ENCODE assay signal across 11 cellular contexts in genomic region chr16:75246504-75247205, GRCh38. TPM values are rescaled to one million over a fixed set of nuclear protein-coding genes. Genes with fewer than 3 reads are reported as not detected.
DNase-seq lines count a peak whose midpoint lies in the region; ATAC-seq and TF ChIP-seq lines count a peak whose summit lies in the region.
"Had no signal": no experiment of that assay in that cellular context is flagged by ENCODE, and none has a peak within 500 bp of the region (broad histone marks: within the 10 kb centered on the region; RNA-seq: fewer than 3 reads in every experiment).

No MANE protein-coding gene starts in this region.

- H3K9me3 ChIP-seq in NT2/D1 (ENCODE audit: insufficient read depth, low read length): no peaks in the 10 kb centered on the region
- H3K9me3 ChIP-seq in mesodermal cell (ENCODE audit: control insufficient read depth, low read length): no peaks in the 10 kb centered on the region
- H3K9me3 ChIP-seq: ovary had no signal

- H3K36me3 ChIP-seq in NT2/D1 (ENCODE audit: insufficient read depth, insufficient read length, low read length) (peaks cover 69% of the 10 kb centered on the region), mesodermal cell (ENCODE audit: control insufficient read depth, insufficient read depth, low read length) (peaks cover 75% of the 10 kb centered on the region), H7 (replicated peaks; ENCODE audit: control insufficient read depth, insufficient read depth, low read length) (peaks cover 11% of the 10 kb centered on the region)
- H3K36me3 ChIP-seq: ovary had no signal

- DNase-seq in NT2/D1 (ENCODE audit: low read depth, low spot score) (no peak), dorsolateral prefrontal cortex (peak in 1 of 10 donors; percentile 45), GM20000 (ENCODE audit: low spot score) (no peak), H7 (no peak), D341Med (ENCODE audit: low spot score) (no peak)
- DNase-seq: activated CD4-positive, alpha-beta T cell treated with anti-CD3 and anti-CD28 coated beads for 4 hours; activated naive CD8-positive, alpha-beta T cell treated with anti-CD3 and anti-CD28 coated beads, Interleukin-2, amount 10 ng/mL, durations not matched to agents 7 days and 5 days had no signal

- H3K4me3 ChIP-seq in NT2/D1 (ENCODE audit: insufficient read length, low read depth): no peak overlapping the region
- H3K4me3 ChIP-seq in dorsolateral prefrontal cortex: peak overlapping the region in 18 of 59 donors; percentile 2 to 88 (median 40)
- H3K4me3 ChIP-seq in mesodermal cell (ENCODE audit: extremely low read depth, insufficient read depth, low read length, poor library complexity, severe bottlenecking): no peak overlapping the region
- H3K4me3 ChIP-seq in H7 (ENCODE audit: insufficient read depth, low read depth, low read length): no peak overlapping the region
- H3K4me3 ChIP-seq: ovary had no signal

- intact Hi-C loops in dorsolateral prefrontal cortex (cut with DNase I): no loop called here

- peak overlapping the region; percentile 68 for H3K9ac ChIP-seq in NT2/D1 (ENCODE audit: insufficient read length, low read depth)

- H3K27ac ChIP-seq in dorsolateral prefrontal cortex: peak overlapping the region; percentile 94 to 100 (median 99)
- H3K27ac ChIP-seq in mesodermal cell (ENCODE audit: low read depth, low read length, severe bottlenecking): peak overlapping the region; percentile 99
- H3K27ac ChIP-seq in temporal lobe (ENCODE audit: low read depth, low read length): peak overlapping the region; percentile 99

- TF ChIP-seq CTCF in dorsolateral prefrontal cortex (IDR thresholded peaks at IDR 0.05 in 54 of 56, conservative IDR thresholded peaks at IDR 0.05 in 2 of 56; ENCODE audit: low read depth in 1 of 56, partially characterized antibody in 56 of 56) (no peak), GM20000 (IDR thresholded peaks at IDR 0.05; ENCODE audit: extremely low read depth, missing control alignments) (no peak)

- no peak for ATAC-seq in GM18498 (IDR thresholded peaks at IDR 0.05; ENCODE audit: unreplicated experiment)

- H3K4me1 ChIP-seq in NT2/D1 (ENCODE audit: insufficient read depth, insufficient read length) (peaks cover 59% of the 10 kb centered on the region), mesodermal cell (ENCODE audit: control insufficient read depth, insufficient read depth, low read length, poor library complexity, severe bottlenecking) (peaks cover 75% of the 10 kb centered on the region)

- H3K27me3 ChIP-seq in NT2/D1 (ENCODE audit: insufficient read depth, insufficient read length) (no peaks in the 10 kb centered on the region), dorsolateral prefrontal cortex (no peaks in the 10 kb centered on the region), H7 (ENCODE audit: control insufficient read depth, insufficient read depth, low read length) (no peaks in the 10 kb centered on the region)
- H3K27me3 ChIP-seq: ovary had no signal

- 85 to 89% methylated on average over 11 to 12 of the region's 12 CpGs for WGBS in mesodermal cell (ENCODE audit: insufficient coverage in 2 of 2), 2 experiments

RNA-seq across cellular contexts. Expression of gene BCAR1, which starts 4.8 kb away (rescaled TPM):
- total RNA-seq in dorsolateral prefrontal cortex (100 to 1,000 TPM in 52 of 120 experiments, 10 to 100 TPM in 68; 67.8 to 163 (median 96.2) TPM), temporal lobe (17.2 TPM)
- 122 TPM for polyA plus RNA-seq in mesodermal cell (2013, experiment 1 of 2)
- 83.0 TPM for polyA plus RNA-seq in mesodermal cell (2013, experiment 2 of 2)
- 63.0 and 68.4 TPM in 2 replicates for total RNA-seq in H7 (2014; rRNA removed; shearing (Covaris generic))
- total RNA-seq: activated naive CD8-positive, alpha-beta T cell treated with anti-CD3 and anti-CD28 coated beads, Interleukin-2, amount 10 ng/mL, durations not matched to agents 7 days and 5 days had no signal

RNA-seq across cellular contexts. Expression of gene CTRB1, which starts 27.9 kb away (rescaled TPM):
- total RNA-seq in dorsolateral prefrontal cortex (1 to 10 TPM in 1 of 120 experiments, under 1 TPM in 3, not detected in 116; 0.70 to 2.3 (median 0.87) TPM), temporal lobe (not detected)
- not detected for polyA plus RNA-seq in mesodermal cell (2013, experiment 1 of 2)
- polyA plus RNA-seq in mesodermal cell (2013, experiment 2 of 2): not detected
- total RNA-seq in H7 (2014; rRNA removed; shearing (Covaris generic)): not detected in 2 replicates
- total RNA-seq: activated naive CD8-positive, alpha-beta T cell treated with anti-CD3 and anti-CD28 coated beads, Interleukin-2, amount 10 ng/mL, durations not matched to agents 7 days and 5 days had no signal
- polyA plus RNA-seq: ovary had no signal

RNA-seq across cellular contexts. Expression of gene CTRB2, which starts 39.7 kb away (rescaled TPM):
- total RNA-seq in dorsolateral prefrontal cortex (under 1 TPM in 3 of 120 experiments, not detected in 117; 0.61 to 0.94 (median 0.63) TPM), temporal lobe (not detected)
- not detected for polyA plus RNA-seq in mesodermal cell (2013, experiment 1 of 2)
- not detected for polyA plus RNA-seq in mesodermal cell (2013, experiment 2 of 2)
- total RNA-seq in H7 (2014; rRNA removed; shearing (Covaris generic)): not detected in 2 replicates
- total RNA-seq: activated naive CD8-positive, alpha-beta T cell treated with anti-CD3 and anti-CD28 coated beads, Interleukin-2, amount 10 ng/mL, durations not matched to agents 7 days and 5 days had no signal
